ENCODE assay signal across 8 cellular contexts in genomic region chr17:63848834-63849689, GRCh38. TPM values are rescaled to one million over a fixed set of nuclear protein-coding genes. Genes with fewer than 3 reads are reported as not detected.
DNase-seq lines count a peak whose midpoint lies in the region; ATAC-seq and TF ChIP-seq lines count a peak whose summit lies in the region.

No MANE protein-coding gene starts in this region.

- in situ Hi-C loops in HAP-1 (cut with MboI; ENCODE audit: low sequenced_read_pairs): no loop called here

- H3K4me3 ChIP-seq in PC-3 (ENCODE audit: low read length) (peak overlapping the region; percentile 20), fibroblast of villous mesenchyme (ENCODE audit: low read depth, low read length) (peak overlapping the region; percentile 53), neural cell (ENCODE audit: low read length) (peak overlapping the region; percentile 38), HAP-1 (no peak overlapping the region)

- intact Hi-C loops in PC-3 (cut with micrococcal nuclease): no loop called here

- H3K27ac ChIP-seq in PC-3 (ENCODE audit: low read length) (no peak overlapping the region), neural cell (ENCODE audit: low read length) (no peak overlapping the region)

- TF ChIP-seq CTCF in PC-3 (conservative IDR thresholded peaks at IDR 0.05; ENCODE audit: low read depth, low read length) (peak; percentile 85), fibroblast of villous mesenchyme (IDR thresholded peaks at IDR 0.05; ENCODE audit: insufficient read depth, low read depth, low read length) (peak; percentile 64), neural cell (IDR thresholded peaks at IDR 0.05; ENCODE audit: poor library complexity, severe bottlenecking) (no peak)

- H3K4me2 ChIP-seq in PC-3 (ENCODE audit: low read length): peak overlapping the region; percentile 72
- no peak overlapping the region for H3K4me2 ChIP-seq in neural cell (ENCODE audit: low read length)

- H3K36me3 ChIP-seq in PC-3 (ENCODE audit: low read depth, low read length) (no peaks in the 10 kb centered on the region), neural cell (ENCODE audit: insufficient read depth, low read length) (no peaks in the 10 kb centered on the region), HAP-1 (replicated peaks) (no peaks in the 10 kb centered on the region)

- peak; percentile 95 for DNase-seq in PC-3
- peak; percentile 91 for DNase-seq in activated effector memory CD4-positive, alpha-beta T cell treated with Interleukin-2 at 50 U/mL for 16 hours
- peak; percentile 91 for DNase-seq in fibroblast of villous mesenchyme (ENCODE audit: low read depth)
- peak; percentile 98 for DNase-seq in stimulated activated naive CD8-positive, alpha-beta T cell treated with anti-CD3 and anti-CD28 coated beads, Interleukin-15, Interleukin-2, amounts not matched to agents 100 U/mL and 50 U/mL, for 24 hours
- DNase-seq in HAP-1 (ENCODE audit: low spot score in 2 of 2): no peak

- H4K20me1 ChIP-seq in PC-3 (ENCODE audit: low read length) (no peaks in the 10 kb centered on the region), neural cell (ENCODE audit: insufficient read depth) (no peaks in the 10 kb centered on the region)

- H3K9me2 ChIP-seq in PC-3 (replicated peaks; ENCODE audit: low read length) (no peaks in the 10 kb centered on the region), neural cell (ENCODE audit: insufficient read depth, low read length) (no peaks in the 10 kb centered on the region)

- TF ChIP-seq EP300 in neural cell (conservative IDR thresholded peaks at IDR 0.05; ENCODE audit: poor library complexity, severe bottlenecking): no peak

- H3F3A ChIP-seq in PC-3 (ENCODE audit: low read length, unreplicated experiment): no peaks in the 10 kb centered on the region
- no peaks in the 10 kb centered on the region for H3F3A ChIP-seq in neural cell (ENCODE audit: insufficient read depth, low read length, poor library complexity, severe bottlenecking)

- POLR2A ChIA-PET in PC-3 (lab: Charles Lee; ENCODE audit: unreplicated experiment): interaction anchor here (0.6 kb wide), 1 partner anchor 22 kb away, joined by 6 read pairs; no protein-coding TSS in a partner anchor

- H3K9ac ChIP-seq in PC-3 (ENCODE audit: low read length): peak overlapping the region; percentile 54
- H3K9ac ChIP-seq in neural cell (ENCODE audit: low read length): no peak overlapping the region

- no TSS peak for BruUV-seq in PC-3 (replicated peaks; lab: Mats Ljungman, UMichigan)

- no peaks in the 10 kb centered on the region for H3K27me3 ChIP-seq in PC-3 (ENCODE audit: low read length)
- H3K27me3 ChIP-seq in neural cell (ENCODE audit: insufficient read depth, low read depth, low read length): no peaks in the 10 kb centered on the region
- H3K27me3 ChIP-seq in HAP-1 (ENCODE audit: low read depth): peaks cover 9% of the 10 kb centered on the region; the same call in 1 of the 2 replicates

- TF ChIP-seq RAD21 in neural cell (conservative IDR thresholded peaks at IDR 0.05): no peak

- H2AFZ ChIP-seq in PC-3 (ENCODE audit: low read length): peak overlapping the region; percentile 71
- peak overlapping the region; percentile 5 for H2AFZ ChIP-seq in neural cell (ENCODE audit: low read depth, low read length)

- H3K4me1 ChIP-seq in PC-3 (ENCODE audit: insufficient read depth, low read length) (no peaks in the 10 kb centered on the region), HAP-1 (no peaks in the 10 kb centered on the region; the same call in 1 of the 2 replicates)

- peaks cover 3% of the 10 kb centered on the region; the same call in 1 of the 2 replicates for H3K9me3 ChIP-seq in PC-3 (ENCODE audit: low read length)
- H3K9me3 ChIP-seq in neural cell (ENCODE audit: low read length): no peaks in the 10 kb centered on the region
- H3K9me3 ChIP-seq in HAP-1: no peaks in the 10 kb centered on the region

- peak; percentile 34 for TF ChIP-seq POLR2A in GM15510 (IDR thresholded peaks at IDR 0.05; ENCODE audit: borderline replicate concordance, extremely low read depth, insufficient read length)

- CTCF ChIA-PET in PC-3 (lab: Charles Lee): interaction anchor here (0.6 to 1.0 kb wide), 5 partner anchors 10 to 1275 kb away, joined by 3 to 7 read pairs (median 3); no protein-coding TSS in a partner anchor

- no peaks in the 10 kb centered on the region for H3K79me2 ChIP-seq in PC-3 (ENCODE audit: low read length)
- no peaks in the 10 kb centered on the region for H3K79me2 ChIP-seq in neural cell (replicated peaks; ENCODE audit: insufficient read depth, low read length)

- ATAC-seq in HG02938 (IDR thresholded peaks at IDR 0.05; ENCODE audit: unreplicated experiment) (peak; percentile 81), PC-3 (peak; percentile 94)
- peak; percentile 94 for ATAC-seq in stimulated activated naive CD8-positive, alpha-beta T cell treated with anti-CD3 and anti-CD28 coated beads, Interleukin-15, Interleukin-2, amounts not matched to agents 100 U/mL and 50 U/mL, for 24 hours

TF ChIP-seq in neural cell, 6 proteins besides CTCF, POLR2A, EP300 and RAD21:
- TF ChIP-seq POLR2AphosphoS5 (IDR thresholded peaks at IDR 0.05) (no peak), TAF1 (IDR thresholded peaks at IDR 0.05; ENCODE audit: low read depth) (no peak), MXI1 (conservative IDR thresholded peaks at IDR 0.05; ENCODE audit: poor library complexity, severe bottlenecking) (no peak), EZH2 (IDR thresholded peaks at IDR 0.05; ENCODE audit: borderline replicate concordance, insufficient read depth, low read length, poor library complexity, severe bottlenecking) (no peak)
- TF ChIP-seq, protein P1, sequence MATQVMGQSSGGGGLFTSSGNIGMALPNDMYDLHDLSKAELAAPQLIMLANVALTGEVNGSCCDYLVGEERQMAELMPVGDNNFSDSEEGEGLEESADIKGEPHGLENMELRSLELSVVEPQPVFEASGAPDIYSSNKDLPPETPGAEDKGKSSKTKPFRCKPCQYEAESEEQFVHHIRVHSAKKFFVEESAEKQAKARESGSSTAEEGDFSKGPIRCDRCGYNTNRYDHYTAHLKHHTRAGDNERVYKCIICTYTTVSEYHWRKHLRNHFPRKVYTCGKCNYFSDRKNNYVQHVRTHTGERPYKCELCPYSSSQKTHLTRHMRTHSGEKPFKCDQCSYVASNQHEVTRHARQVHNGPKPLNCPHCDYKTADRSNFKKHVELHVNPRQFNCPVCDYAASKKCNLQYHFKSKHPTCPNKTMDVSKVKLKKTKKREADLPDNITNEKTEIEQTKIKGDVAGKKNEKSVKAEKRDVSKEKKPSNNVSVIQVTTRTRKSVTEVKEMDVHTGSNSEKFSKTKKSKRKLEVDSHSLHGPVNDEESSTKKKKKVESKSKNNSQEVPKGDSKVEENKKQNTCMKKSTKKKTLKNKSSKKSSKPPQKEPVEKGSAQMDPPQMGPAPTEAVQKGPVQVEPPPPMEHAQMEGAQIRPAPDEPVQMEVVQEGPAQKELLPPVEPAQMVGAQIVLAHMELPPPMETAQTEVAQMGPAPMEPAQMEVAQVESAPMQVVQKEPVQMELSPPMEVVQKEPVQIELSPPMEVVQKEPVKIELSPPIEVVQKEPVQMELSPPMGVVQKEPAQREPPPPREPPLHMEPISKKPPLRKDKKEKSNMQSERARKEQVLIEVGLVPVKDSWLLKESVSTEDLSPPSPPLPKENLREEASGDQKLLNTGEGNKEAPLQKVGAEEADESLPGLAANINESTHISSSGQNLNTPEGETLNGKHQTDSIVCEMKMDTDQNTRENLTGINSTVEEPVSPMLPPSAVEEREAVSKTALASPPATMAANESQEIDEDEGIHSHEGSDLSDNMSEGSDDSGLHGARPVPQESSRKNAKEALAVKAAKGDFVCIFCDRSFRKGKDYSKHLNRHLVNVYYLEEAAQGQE (IDR thresholded peaks at IDR 0.05; ENCODE audit: borderline replicate concordance): no peak
TF ChIP-seq in neural cell: peak in this region for 0.

RNA-seq across cellular contexts. Expression of gene SMARCD2, which starts 6.6 kb away (rescaled TPM):
- total RNA-seq in PC-3 (2014; rRNA removed) (152 and 156 TPM in 2 replicates), fibroblast of villous mesenchyme (61.8 and 66.9 TPM in 2 replicates)
- 24.0 and 33.2 TPM in 2 replicates for polyA plus RNA-seq in neural cell
- 20.3 and 29.7 TPM in 2 replicates for polyA minus RNA-seq in neural cell

RNA-seq across cellular contexts. Expression of gene FTSJ3, which starts 21.6 kb away (rescaled TPM):
- 82.4 and 112 TPM in 2 replicates for total RNA-seq in PC-3 (2014; rRNA removed)
- 50.6 and 72.5 TPM in 2 replicates for total RNA-seq in fibroblast of villous mesenchyme
- 23.2 and 25.8 TPM in 2 replicates for polyA plus RNA-seq in neural cell
- polyA minus RNA-seq in neural cell: 24.0 and 30.7 TPM in 2 replicates

RNA-seq across cellular contexts. Expression of gene PSMC5, which starts 21.8 kb away (rescaled TPM):
- total RNA-seq in PC-3 (2014; rRNA removed) (163 and 205 TPM in 2 replicates), fibroblast of villous mesenchyme (42.7 and 44.1 TPM in 2 replicates)
- 63.1 and 69.5 TPM in 2 replicates for polyA plus RNA-seq in neural cell
- 67.4 and 69.6 TPM in 2 replicates for polyA minus RNA-seq in neural cell

RNA-seq across cellular contexts. Expression of gene CSH2, which starts 24.4 kb away (rescaled TPM):
- not detected in 2 replicates for total RNA-seq in PC-3 (2014; rRNA removed)
- total RNA-seq in fibroblast of villous mesenchyme: not detected in 2 replicates
- polyA plus RNA-seq in neural cell: not detected in 2 replicates
- not detected in 2 replicates for polyA minus RNA-seq in neural cell

RNA-seq across cellular contexts. Expression of gene GH2, which starts 32.7 kb away (rescaled TPM):
- not detected in 2 replicates for total RNA-seq in PC-3 (2014; rRNA removed)
- total RNA-seq in fibroblast of villous mesenchyme: not detected in 2 replicates
- not detected in 2 replicates for polyA plus RNA-seq in neural cell
- polyA minus RNA-seq in neural cell: not detected in 2 replicates

Comparison
In these comparisons a context has a peak if more than half of its experiments do, and no peak if none do; other contexts are left out.
1. DNase-seq: peak in PC-3 (single experiment), activated effector memory CD4-positive, alpha-beta T cell treated with Interleukin-2 at 50 U/mL for 16 hours (single experiment), fibroblast of villous mesenchyme (single experiment) and stimulated activated naive CD8-positive, alpha-beta T cell treated with anti-CD3 and anti-CD28 coated beads, Interleukin-15, Interleukin-2, amounts not matched to agents 100 U/mL and 50 U/mL, for 24 hours (single experiment); none in HAP-1 (0 of 2).
2. Peak in every context shown above with its lines, with median percentiles within 50 percentile points of each other: ATAC-seq.